Comparison of ENCODE assay signal across 1 cellular context in genomic region chr5:111742166-111742565, GRCh38.
TF ChIP-seq lines count a peak whose summit lies in the region.

No MANE protein-coding gene starts in this region.

TF ChIP-seq in HepG2, 621 proteins besides CTCF, POLR2A, EP300 and RAD21:
- no peak for TF ChIP-seq ZNF766 (CRISPR knock-in tag; IDR thresholded peaks at IDR 0.05; ENCODE audit: borderline replicate concordance)
- TF ChIP-seq, protein P1, sequence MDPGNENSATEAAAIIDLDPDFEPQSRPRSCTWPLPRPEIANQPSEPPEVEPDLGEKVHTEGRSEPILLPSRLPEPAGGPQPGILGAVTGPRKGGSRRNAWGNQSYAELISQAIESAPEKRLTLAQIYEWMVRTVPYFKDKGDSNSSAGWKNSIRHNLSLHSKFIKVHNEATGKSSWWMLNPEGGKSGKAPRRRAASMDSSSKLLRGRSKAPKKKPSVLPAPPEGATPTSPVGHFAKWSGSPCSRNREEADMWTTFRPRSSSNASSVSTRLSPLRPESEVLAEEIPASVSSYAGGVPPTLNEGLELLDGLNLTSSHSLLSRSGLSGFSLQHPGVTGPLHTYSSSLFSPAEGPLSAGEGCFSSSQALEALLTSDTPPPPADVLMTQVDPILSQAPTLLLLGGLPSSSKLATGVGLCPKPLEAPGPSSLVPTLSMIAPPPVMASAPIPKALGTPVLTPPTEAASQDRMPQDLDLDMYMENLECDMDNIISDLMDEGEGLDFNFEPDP (CRISPR knock-in tag; conservative IDR thresholded peaks at IDR 0.05), result 0 out of 2 replicates have a peak, but pooled peaks have one; percentile 24
- peak; percentile 1 for TF ChIP-seq CBX1 (IDR thresholded peaks at IDR 0.05; ENCODE audit: low read depth)
- TF ChIP-seq ZNF564 (CRISPR knock-in tag; IDR thresholded peaks at IDR 0.05), result no peak
- no peak for TF ChIP-seq NCOA1 (CRISPR knock-in tag; IDR thresholded peaks at IDR 0.05)
- TF ChIP-seq, protein P2, sequence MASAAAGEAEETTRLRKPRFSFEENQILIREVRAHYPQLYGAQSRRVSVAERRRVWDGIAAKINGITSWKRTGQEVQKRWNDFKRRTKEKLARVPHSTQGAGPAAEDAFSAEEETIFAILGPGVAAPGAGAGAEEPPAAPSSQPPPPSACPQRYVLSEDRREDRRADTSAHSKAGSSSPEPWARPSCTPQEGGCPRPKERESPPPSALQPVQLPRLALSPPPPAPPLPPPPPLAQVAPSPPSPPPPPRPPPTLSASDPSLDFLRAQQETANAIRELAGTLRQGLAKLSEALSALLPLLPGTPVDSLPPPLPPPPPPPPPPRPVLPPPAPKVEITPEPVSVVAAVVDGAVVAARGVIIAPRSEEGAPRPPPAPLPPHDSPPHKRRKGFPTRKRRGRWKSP (CRISPR knock-in tag; IDR thresholded peaks at IDR 0.05), result 0 out of 2 replicates have a peak, but pooled peaks have one; percentile 6
